Comparison of ENCODE assay signal across 8 cellular contexts in the genomic region with DNA sequence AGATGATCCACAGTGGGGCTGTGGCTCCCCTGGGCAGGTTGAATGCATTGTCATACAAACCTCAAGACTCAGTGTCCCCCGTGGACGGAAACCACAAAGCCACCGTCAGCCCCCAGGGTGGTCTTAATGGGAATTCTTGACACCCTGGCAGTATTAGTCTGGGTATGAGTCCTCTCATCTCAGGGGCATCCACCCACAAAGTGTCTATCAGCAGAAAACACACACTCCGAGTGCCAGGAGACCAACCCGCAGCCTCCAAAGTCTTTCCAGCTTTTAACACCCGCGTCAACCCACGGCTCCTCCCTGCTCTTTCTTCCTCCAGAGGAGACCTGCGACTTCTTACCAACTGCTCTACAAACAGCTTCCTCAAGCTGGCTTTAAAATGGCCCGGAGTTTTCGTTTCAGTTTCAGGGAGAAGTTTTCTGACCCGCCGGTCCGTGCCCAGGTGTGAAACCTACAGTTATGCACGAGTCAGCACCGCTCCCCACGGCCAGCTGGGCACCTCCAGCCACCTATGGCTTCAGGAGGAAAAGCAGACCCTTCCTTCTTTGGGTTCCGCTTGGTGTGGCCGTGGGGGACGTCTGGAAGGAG. TPM values are rescaled to one million over a fixed set of nuclear protein-coding genes. Genes with fewer than 3 reads are reported as not detected.
DNase-seq lines count a peak whose midpoint lies in the region; ATAC-seq, FAIRE-seq and TF ChIP-seq lines count a peak whose summit lies in the region.

No MANE protein-coding gene starts in this region.

- no peak overlapping the region for H2AFZ ChIP-seq in PC-9

- no peaks in the 10 kb centered on the region for H3K27me3 Mint-ChIP-seq in CD8-positive, alpha-beta T cell (ENCODE audit: low read depth)
- H3K27me3 Mint-ChIP-seq in activated naive CD4-positive, alpha-beta T cell treated with anti-CD3 and anti-CD28 coated beads, Interleukin-2, amount 50 U/mL, for 24 hours: no peaks in the 10 kb centered on the region
- no peaks in the 10 kb centered on the region for H3K27me3 Mint-ChIP-seq in stimulated activated memory B cell treated with anti-CD40 and anti-IgM and Interleukin-4, amounts not matched to agents 10 μg/mL and 1 μg/mL and 100 μg/mL, for 72 hours

- peaks cover 85% of the 10 kb centered on the region for H3K4me1 Mint-ChIP-seq in CD8-positive, alpha-beta T cell (ENCODE audit: low read depth)
- peaks cover 86% of the 10 kb centered on the region for H3K4me1 Mint-ChIP-seq in activated naive CD4-positive, alpha-beta T cell treated with anti-CD3 and anti-CD28 coated beads, Interleukin-2, amount 50 U/mL, for 24 hours
- peaks cover 89% of the 10 kb centered on the region for H3K4me1 Mint-ChIP-seq in stimulated activated memory B cell treated with anti-CD40 and anti-IgM and Interleukin-4, amounts not matched to agents 10 μg/mL and 1 μg/mL and 100 μg/mL, for 72 hours

- no peak for ATAC-seq in CD8-positive, alpha-beta T cell
- ATAC-seq in GM21360 (IDR thresholded peaks at IDR 0.05; ENCODE audit: unreplicated experiment): peak; percentile 36
- peak; percentile 70 for ATAC-seq in stimulated activated memory B cell treated with anti-CD40 and anti-IgM and Interleukin-4, amounts not matched to agents 10 μg/mL and 1 μg/mL and 100 μg/mL, for 72 hours

- H3K79me2 ChIP-seq in PC-9 (ENCODE audit: low read depth): no peaks in the 10 kb centered on the region

- peak overlapping the region; percentile 75 for H3K4me3 Mint-ChIP-seq in CD8-positive, alpha-beta T cell
- H3K4me3 Mint-ChIP-seq in activated naive CD4-positive, alpha-beta T cell treated with anti-CD3 and anti-CD28 coated beads, Interleukin-2, amount 50 U/mL, for 24 hours: peak overlapping the region; percentile 79
- H3K4me3 Mint-ChIP-seq in stimulated activated memory B cell treated with anti-CD40 and anti-IgM and Interleukin-4, amounts not matched to agents 10 μg/mL and 1 μg/mL and 100 μg/mL, for 72 hours: peak overlapping the region; percentile 59

- peaks cover 3% of the 10 kb centered on the region for H3K9me3 Mint-ChIP-seq in CD8-positive, alpha-beta T cell
- H3K9me3 Mint-ChIP-seq in activated naive CD4-positive, alpha-beta T cell treated with anti-CD3 and anti-CD28 coated beads, Interleukin-2, amount 50 U/mL, for 24 hours: peaks cover 4% of the 10 kb centered on the region
- H3K9me3 Mint-ChIP-seq in stimulated activated memory B cell treated with anti-CD40 and anti-IgM and Interleukin-4, amounts not matched to agents 10 μg/mL and 1 μg/mL and 100 μg/mL, for 72 hours: peaks cover 1% of the 10 kb centered on the region

- no peaks in the 10 kb centered on the region for H3K27me3 ChIP-seq in CD8-positive, alpha-beta T cell (ENCODE audit: insufficient read depth, low read length)
- peaks cover 57% of the 10 kb centered on the region for H3K27me3 ChIP-seq in PC-9 (ENCODE audit: insufficient read depth, low read depth)

- CTCF ChIA-PET in CD8-positive, alpha-beta T cell (lab: Charles Lee): no interaction called here
- CTCF ChIA-PET in PC-9 (lab: Charles Lee): no interaction called here

- no peaks in the 10 kb centered on the region for H4K20me1 ChIP-seq in PC-9 (ENCODE audit: insufficient read depth)

- no peak overlapping the region for H3K4me2 ChIP-seq in PC-9

- POLR2A ChIA-PET in CD8-positive, alpha-beta T cell (lab: Charles Lee): no interaction called here
- POLR2A ChIA-PET in PC-9 (lab: Charles Lee; ENCODE audit: unreplicated experiment): no interaction called here

- in situ Hi-C loops in KBM-7 (cut with MboI; ENCODE audit: low pct_unique_long_range_greater_than_20kb, low sequenced_read_pairs): loop anchor here (25.0 kb wide), 1 partner anchor 1145 kb away; no protein-coding TSS in a partner anchor

- H3K9me3 ChIP-seq in CD8-positive, alpha-beta T cell (ENCODE audit: low read length): no peaks in the 10 kb centered on the region
- H3K9me3 ChIP-seq in PC-9 (ENCODE audit: insufficient read depth, low read depth): no peaks in the 10 kb centered on the region

- no peak for TF ChIP-seq CTCF in CD8-positive, alpha-beta T cell (IDR thresholded peaks at IDR 0.05)
- TF ChIP-seq CTCF in PC-9 (conservative IDR thresholded peaks at IDR 0.05): no peak

- intact Hi-C loops in CD8-positive, alpha-beta T cell (cut with DNase I, micrococcal nuclease): no loop called here
- intact Hi-C loops in PC-9 (cut with micrococcal nuclease; ENCODE audit: unreplicated experiment): no loop called here

- BruUV-seq in PC-9 (replicated peaks; lab: Mats Ljungman, UMichigan): no TSS peak

- H3K36me3 Mint-ChIP-seq in CD8-positive, alpha-beta T cell: peaks cover 45% of the 10 kb centered on the region
- H3K36me3 Mint-ChIP-seq in activated naive CD4-positive, alpha-beta T cell treated with anti-CD3 and anti-CD28 coated beads, Interleukin-2, amount 50 U/mL, for 24 hours: peaks cover 11% of the 10 kb centered on the region
- H3K36me3 Mint-ChIP-seq in stimulated activated memory B cell treated with anti-CD40 and anti-IgM and Interleukin-4, amounts not matched to agents 10 μg/mL and 1 μg/mL and 100 μg/mL, for 72 hours: peaks cover 63% of the 10 kb centered on the region

- peaks cover 9% of the 10 kb centered on the region; the same call in 1 of the 2 replicates for H3F3A ChIP-seq in PC-9 (ENCODE audit: insufficient read depth, low read depth)

- H3K9me2 ChIP-seq in PC-9 (ENCODE audit: insufficient read depth): no peaks in the 10 kb centered on the region

- H3K27ac Mint-ChIP-seq in CD8-positive, alpha-beta T cell: peak overlapping the region; percentile 98
- peak overlapping the region; percentile 75 for H3K27ac Mint-ChIP-seq in activated naive CD4-positive, alpha-beta T cell treated with anti-CD3 and anti-CD28 coated beads, Interleukin-2, amount 50 U/mL, for 24 hours
- H3K27ac Mint-ChIP-seq in stimulated activated memory B cell treated with anti-CD40 and anti-IgM and Interleukin-4, amounts not matched to agents 10 μg/mL and 1 μg/mL and 100 μg/mL, for 72 hours: peak overlapping the region; percentile 94

- H3K27ac ChIP-seq in CD8-positive, alpha-beta T cell (ENCODE audit: low read depth, low read length): peak overlapping the region; percentile 51
- H3K27ac ChIP-seq in PC-9: no peak overlapping the region

- H3K4me3 ChIP-seq in CD8-positive, alpha-beta T cell (ENCODE audit: low read depth, low read length): peak overlapping the region; percentile 35
- H3K4me3 ChIP-seq in PC-9: no peak overlapping the region

- no peak for FAIRE-seq in urothelium cell line (lab: Jason Lieb, UNC)

- H3K36me3 ChIP-seq in CD8-positive, alpha-beta T cell (ENCODE audit: insufficient read depth, low read length): peaks cover 19% of the 10 kb centered on the region
- H3K36me3 ChIP-seq in PC-9 (ENCODE audit: low read depth): no peaks in the 10 kb centered on the region

- peaks cover 92% of the 10 kb centered on the region for H3K4me1 ChIP-seq in CD8-positive, alpha-beta T cell (ENCODE audit: insufficient read depth, low read length)
- peaks cover 8% of the 10 kb centered on the region; the same call in 1 of the 2 replicates for H3K4me1 ChIP-seq in PC-9 (replicated peaks; ENCODE audit: insufficient read depth)

- peak in 6 of 7 experiments; percentile 22 to 64 (median 54) for DNase-seq in CD8-positive, alpha-beta T cell
- peak; percentile 69 for DNase-seq in KBM-7
- no peak for DNase-seq in NCI-H1092 (lab: John Stamatoyannopoulos, UW)
- DNase-seq in urothelium cell line (ENCODE audit: low spot score): no peak
- no peak for DNase-seq in PC-9

RNA-seq across cellular contexts. Expression of gene ASMTL, which starts 14.4 kb away (rescaled TPM):
- 10 to 100 TPM; 55.4 to 66.8 TPM for total RNA-seq in CD8-positive, alpha-beta T cell
- 42.7 and 55.4 TPM in 2 replicates for total RNA-seq in PC-9 (2021)

Comparison
In these comparisons a context has a peak if more than half of its experiments do, and no peak if none do; other contexts are left out.
1. DNase-seq: peak in CD8-positive, alpha-beta T cell (6 of 7) and KBM-7 (single experiment); none in NCI-H1092 (single experiment), urothelium cell line (single experiment) and PC-9 (0 of 2).
2. Peak in every context shown above with its lines, with median percentiles within 50 percentile points of each other: H3K27ac Mint-ChIP-seq and H3K4me3 Mint-ChIP-seq.